19 cellular contexts compared by ENCODE assay signal in the genomic region with DNA sequence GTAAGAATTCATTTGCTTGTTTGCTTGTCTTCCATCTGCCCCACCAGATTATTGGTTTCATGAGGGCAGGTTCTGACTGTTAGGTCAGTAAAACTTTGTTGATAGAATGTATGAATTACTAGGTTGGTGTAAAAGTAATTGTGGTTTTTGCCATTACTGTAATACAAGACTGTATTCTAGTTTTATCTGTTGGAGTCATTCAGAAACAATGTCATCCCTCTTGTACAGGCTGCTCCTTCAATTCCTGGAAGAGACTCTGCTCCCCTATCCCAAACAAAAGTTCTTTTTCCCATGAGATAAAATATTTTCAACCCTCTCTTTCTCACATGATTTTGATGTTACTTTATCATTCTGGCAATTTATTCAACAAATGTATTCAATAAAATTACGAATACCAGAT.
DNase-seq lines count a peak whose midpoint lies in the region; TF ChIP-seq lines count a peak whose summit lies in the region.
"Had no signal": no experiment of that assay in that cellular context is flagged by ENCODE, and none has a peak within 500 bp of the region (broad histone marks: within the 10 kb centered on the region; RNA-seq: fewer than 3 reads in every experiment).

No MANE protein-coding gene starts in this region.

- H3K36me3 Mint-ChIP-seq in Caco-2 (ENCODE audit: insufficient read depth, unreplicated experiment) (no peaks in the 10 kb centered on the region), neural progenitor cell (peaks cover 3% of the 10 kb centered on the region)
- H3K36me3 Mint-ChIP-seq: CD14-positive monocyte had no signal

- BruUV-seq in Caco-2 (replicated peaks; lab: Mats Ljungman, UMichigan): no TSS peak

- intact Hi-C loops in Caco-2 (cut with micrococcal nuclease; ENCODE audit: unreplicated experiment): no loop called here

- no peak overlapping the region for H3K27ac ChIP-seq in neural progenitor cell
- H3K27ac ChIP-seq: SJCRH30 had no signal

- DNase-seq in EL: peak; percentile 4
- peak; percentile 60 for DNase-seq in amniotic epithelial cell (ENCODE audit: low read depth)
- peak; percentile 60 for DNase-seq in fibroblast of the aortic adventitia (ENCODE audit: low read depth)
- DNase-seq in non-pigmented ciliary epithelial cell (ENCODE audit: low read depth): peak; percentile 13
- DNase-seq in H7: no peak
- no peak for DNase-seq in NCI-H1417 (lab: John Stamatoyannopoulos, UW)
- no peak for DNase-seq in Caco-2
- DNase-seq in neural progenitor cell (ENCODE audit: low spot score): no peak
- DNase-seq: AML-193, DMS 273 treated with DMSO at 0.1 percent for 48 hours, GF-D8, HCEC 1CT, MV-4-11, NCI-H187 treated with DMSO at 0.1 percent for 48 hours, NCI-H345, NCI-H526, SJCRH30 had no signal

- CTCF ChIA-PET in Caco-2 (lab: Charles Lee): no interaction called here

- H4K20me1 ChIP-seq in neural progenitor cell (ENCODE audit: low read depth): no peaks in the 10 kb centered on the region

- POLR2A ChIA-PET in Caco-2 (lab: Charles Lee): no interaction called here

- no peaks in the 10 kb centered on the region for H3K79me2 ChIP-seq in neural progenitor cell (ENCODE audit: low read depth)

- no peaks in the 10 kb centered on the region for H3K9me3 Mint-ChIP-seq in Caco-2 (ENCODE audit: unreplicated experiment)
- peaks cover 9% of the 10 kb centered on the region for H3K9me3 Mint-ChIP-seq in neural progenitor cell

- no peak overlapping the region for H3K4me3 ChIP-seq in fibroblast of the aortic adventitia (ENCODE audit: low read depth, low read length)
- H3K4me3 ChIP-seq in H7 (ENCODE audit: insufficient read depth, low read depth, low read length): no peak overlapping the region
- H3K4me3 ChIP-seq in Caco-2 (ENCODE audit: low read depth, low read length): no peak overlapping the region
- no peak overlapping the region for H3K4me3 ChIP-seq in neural progenitor cell
- H3K4me3 ChIP-seq: GM12878, SJCRH30 had no signal

- H3K27ac Mint-ChIP-seq in Caco-2 (ENCODE audit: unreplicated experiment) (no peak overlapping the region), neural progenitor cell (no peak overlapping the region)
- H3K27ac Mint-ChIP-seq: CD14-positive monocyte had no signal

- H3K9me3 ChIP-seq in Caco-2 (no peaks in the 10 kb centered on the region), neural progenitor cell (ENCODE audit: low read depth) (no peaks in the 10 kb centered on the region)
- H3K9me3 ChIP-seq: SJCRH30 had no signal

- TF ChIP-seq CTCF in fibroblast of the aortic adventitia (IDR thresholded peaks at IDR 0.05; ENCODE audit: insufficient read depth, low read length) (no peak), Caco-2 (IDR thresholded peaks at IDR 0.05; ENCODE audit: insufficient read depth in 1 of 2, low read depth in 1 of 2, low read length in 1 of 2, severe bottlenecking in 1 of 2, unreplicated experiment in 1 of 2) (no peak), neural progenitor cell (IDR thresholded peaks at IDR 0.05) (no peak)

- H3K27me3 Mint-ChIP-seq in Caco-2 (ENCODE audit: insufficient read depth, unreplicated experiment): peaks cover 16% of the 10 kb centered on the region
- H3K27me3 Mint-ChIP-seq in neural progenitor cell (ENCODE audit: insufficient read depth, low read depth): peaks cover 18% of the 10 kb centered on the region

- no peaks in the 10 kb centered on the region for H3K4me1 ChIP-seq in Caco-2
- peaks cover 25% of the 10 kb centered on the region for H3K4me1 ChIP-seq in neural progenitor cell

- no peak overlapping the region for H3K9ac ChIP-seq in neural progenitor cell

- H3F3A ChIP-seq in neural progenitor cell (ENCODE audit: low read depth): peaks cover 17% of the 10 kb centered on the region

- H3K4me3 Mint-ChIP-seq in Caco-2 (ENCODE audit: unreplicated experiment) (no peak overlapping the region), neural progenitor cell (no peak overlapping the region)
- H3K4me3 Mint-ChIP-seq: CD14-positive monocyte had no signal

- H3K4me1 Mint-ChIP-seq in Caco-2 (ENCODE audit: low read depth, unreplicated experiment) (no peaks in the 10 kb centered on the region), neural progenitor cell (peaks cover 26% of the 10 kb centered on the region)

- H3K36me3 ChIP-seq in H7 (replicated peaks; ENCODE audit: control insufficient read depth, insufficient read depth, low read length) (no peaks in the 10 kb centered on the region), Caco-2 (ENCODE audit: control insufficient read depth, insufficient read depth, low read length) (no peaks in the 10 kb centered on the region), neural progenitor cell (no peaks in the 10 kb centered on the region)
- H3K36me3 ChIP-seq: SJCRH30 had no signal

- H3K4me2 ChIP-seq in neural progenitor cell: no peak overlapping the region

- no peak overlapping the region for H2AFZ ChIP-seq in neural progenitor cell (replicated peaks)

- no peaks in the 10 kb centered on the region for H3K27me3 ChIP-seq in H7 (ENCODE audit: control insufficient read depth, insufficient read depth, low read length)
- H3K27me3 ChIP-seq in Caco-2 (replicated peaks; ENCODE audit: control insufficient read depth, insufficient read depth, low read length): no peaks in the 10 kb centered on the region
- H3K27me3 ChIP-seq in neural progenitor cell: no peaks in the 10 kb centered on the region
- H3K27me3 ChIP-seq: SJCRH30 had no signal

Comparison
In these comparisons a context has a peak if more than half of its experiments do, and no peak if none do; other contexts are left out.
1. DNase-seq: peak in EL (single experiment), amniotic epithelial cell (single experiment), fibroblast of the aortic adventitia (single experiment) and non-pigmented ciliary epithelial cell (single experiment); none in H7 (single experiment), NCI-H1417 (0 of 3), Caco-2 (0 of 2) and neural progenitor cell (single experiment).